In the genomic region with DNA sequence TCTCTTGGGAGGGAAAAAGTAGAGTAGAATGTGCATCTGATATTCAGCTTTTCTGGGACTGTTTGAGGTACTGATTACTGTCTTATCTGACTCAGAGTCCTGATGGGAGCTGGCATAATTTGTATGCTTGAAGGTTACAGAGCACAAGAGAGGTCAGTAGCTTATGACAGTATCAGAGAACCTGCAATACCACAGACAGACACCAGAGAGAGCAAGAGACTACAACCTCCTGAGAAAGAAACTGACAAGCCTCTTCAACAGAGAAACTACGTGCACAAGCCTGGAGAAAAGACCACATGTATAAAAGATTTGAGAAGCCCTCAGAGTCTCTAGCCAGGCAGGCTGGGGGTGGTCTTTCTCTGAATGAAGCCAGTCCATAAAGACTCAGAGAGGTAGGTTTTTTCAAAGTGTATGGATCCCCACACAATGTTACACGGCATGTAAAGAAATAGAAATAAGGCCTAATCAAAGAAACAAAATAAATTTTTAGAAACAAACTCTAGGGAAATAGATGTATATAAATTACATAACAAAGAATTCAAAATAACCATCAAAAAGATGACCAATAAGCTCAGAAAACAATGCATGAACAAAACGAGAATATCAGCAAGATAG, we compare ENCODE assay signal across 7 cellular contexts.
DNase-seq lines count a peak whose midpoint lies in the region; ATAC-seq and TF ChIP-seq lines count a peak whose summit lies in the region.

No MANE protein-coding gene starts in this region.

- peak overlapping the region in 2 of 5 experiments; percentile 11 to 23 for H3K27ac Mint-ChIP-seq in brain
- H3K27ac Mint-ChIP-seq in T-helper 2 cell treated with Interferon-gamma antibody and Interleukin-4, amounts not matched to agents 5 μg/mL and 100 μg/mL, for 36 hours: no peak overlapping the region

- DNase-seq in NCI-H446 treated with DMSO at 0.1 percent for 48 hours (lab: John Stamatoyannopoulos, UW) (peak; percentile 1), cerebellum (ENCODE audit: low spot score) (no peak)
- DNase-seq in T-helper 2 cell treated with Interferon-gamma antibody and Interleukin-4, amounts not matched to agents 5 μg/mL and 100 μg/mL, for 36 hours (ENCODE audit: low spot score): no peak

- ATAC-seq in GM18870 (IDR thresholded peaks at IDR 0.05; ENCODE audit: unreplicated experiment) (peak; percentile 89), HG03175 (IDR thresholded peaks at IDR 0.05; ENCODE audit: unreplicated experiment) (peak; percentile 56)

- no peak overlapping the region for H3K4me3 Mint-ChIP-seq in brain
- H3K4me3 Mint-ChIP-seq in T-helper 2 cell treated with Interferon-gamma antibody and Interleukin-4, amounts not matched to agents 5 μg/mL and 100 μg/mL, for 36 hours: no peak overlapping the region

- peaks cover 4% of the 10 kb centered on the region for H3K4me1 Mint-ChIP-seq in brain
- no peaks in the 10 kb centered on the region for H3K4me1 Mint-ChIP-seq in T-helper 2 cell treated with Interferon-gamma antibody and Interleukin-4, amounts not matched to agents 5 μg/mL and 100 μg/mL, for 36 hours (ENCODE audit: low read depth)

- no peaks in the 10 kb centered on the region for H3K36me3 ChIP-seq in liver (ENCODE audit: control insufficient read depth in 4 of 4, insufficient read depth in 3 of 4, low read depth in 1 of 4, low read length in 3 of 4)

- no peak overlapping the region for H3K27ac ChIP-seq in liver (ENCODE audit: low read depth in 1 of 2, low read length in 2 of 2)

- 60% methylated on average over 3 of the region's 3 CpGs for WGBS in liver

- H3K4me1 ChIP-seq in liver (ENCODE audit: control insufficient read depth in 4 of 4, insufficient read depth in 4 of 4, low read length in 3 of 4): no peaks in the 10 kb centered on the region

- peaks cover 0 to 11% (median 6%) of the 10 kb centered on the region in 5 experiments for H3K9me3 Mint-ChIP-seq in brain
- peaks cover 33% of the 10 kb centered on the region for H3K9me3 Mint-ChIP-seq in T-helper 2 cell treated with Interferon-gamma antibody and Interleukin-4, amounts not matched to agents 5 μg/mL and 100 μg/mL, for 36 hours

- H3K27me3 Mint-ChIP-seq in brain: peaks cover 8% of the 10 kb centered on the region
- H3K27me3 Mint-ChIP-seq in T-helper 2 cell treated with Interferon-gamma antibody and Interleukin-4, amounts not matched to agents 5 μg/mL and 100 μg/mL, for 36 hours (ENCODE audit: low read depth): no peaks in the 10 kb centered on the region

- peak; percentile 80 to 93 for TF ChIP-seq CTCF in brain (conservative IDR thresholded peaks at IDR 0.05)
- peak; percentile 84 for TF ChIP-seq CTCF in liver (IDR thresholded peaks at IDR 0.05; ENCODE audit: low read depth, low read length, missing input control)

- no peaks in the 10 kb centered on the region for H3K9me3 ChIP-seq in liver (ENCODE audit: control insufficient read depth in 4 of 4, low read length in 3 of 4)

- peak; percentile 94 to 95 for TF ChIP-seq RAD21 in liver (IDR thresholded peaks at IDR 0.05)

- no peak overlapping the region for H3K4me3 ChIP-seq in liver (ENCODE audit: low read depth in 1 of 3, low read length in 3 of 3)

- H3K36me3 Mint-ChIP-seq in brain: peaks cover 4% of the 10 kb centered on the region
- no peaks in the 10 kb centered on the region for H3K36me3 Mint-ChIP-seq in T-helper 2 cell treated with Interferon-gamma antibody and Interleukin-4, amounts not matched to agents 5 μg/mL and 100 μg/mL, for 36 hours (ENCODE audit: low read depth)

- H3K9ac ChIP-seq in liver (ENCODE audit: low read depth in 1 of 2, low read length in 2 of 2): no peak overlapping the region

- no peaks in the 10 kb centered on the region for H3K27me3 ChIP-seq in liver (ENCODE audit: control insufficient read depth in 4 of 4, insufficient read depth in 4 of 4, low read length in 3 of 4)

TF ChIP-seq in liver, 16 proteins besides CTCF, POLR2A, EP300 and RAD21:
- no peak for TF ChIP-seq HNF4G (IDR thresholded peaks at IDR 0.05)
- TF ChIP-seq YY1 (IDR thresholded peaks at IDR 0.05): no peak
